ENCODE assay signal across 2 cellular contexts in genomic region chr1:53195211-53195909, GRCh38.
TF ChIP-seq lines count a peak whose summit lies in the region.

No MANE protein-coding gene starts in this region.

TF ChIP-seq in GM23338, 12 proteins besides CTCF, POLR2A, EP300 and RAD21:
- TF ChIP-seq ZNF462 (CRISPR knock-in tag; IDR thresholded peaks at IDR 0.05) (no peak), ZNF114 (CRISPR knock-in tag; IDR thresholded peaks at IDR 0.05) (no peak), NANOG (IDR thresholded peaks at IDR 0.05; ENCODE audit: borderline replicate concordance) (no peak), ZNF331 (CRISPR knock-in tag; IDR thresholded peaks at IDR 0.05; ENCODE audit: low read depth) (no peak), EZH2phosphoT487 (IDR thresholded peaks at IDR 0.05; ENCODE audit: unreplicated experiment) (no peak), CREB1 (CRISPR knock-in tag; IDR thresholded peaks at IDR 0.05; ENCODE audit: low read depth) (no peak), JUNB (IDR thresholded peaks at IDR 0.05; ENCODE audit: unreplicated experiment) (no peak), REST (IDR thresholded peaks at IDR 0.05; ENCODE audit: unreplicated experiment) (no peak), ETS1 (IDR thresholded peaks at IDR 0.05) (no peak), POLR2AphosphoS5 (IDR thresholded peaks at IDR 0.05; ENCODE audit: low read depth) (no peak), EZH2 (IDR thresholded peaks at IDR 0.05; ENCODE audit: low read depth, unreplicated experiment) (no peak), STAT1 (IDR thresholded peaks at IDR 0.05; ENCODE audit: unreplicated experiment) (no peak)

TF ChIP-seq in WTC11, 78 proteins besides CTCF, POLR2A, EP300 and RAD21 (continued from another document):
- no peak for TF ChIP-seq AR (CRISPR knock-in tag; IDR thresholded peaks at IDR 0.05)
- no peak for TF ChIP-seq GTF2I (CRISPR knock-in tag; conservative IDR thresholded peaks at IDR 0.05)
- no peak for TF ChIP-seq USF1 (CRISPR knock-in tag; IDR thresholded peaks at IDR 0.05)
- TF ChIP-seq ESRRA (CRISPR knock-in tag; IDR thresholded peaks at IDR 0.05; ENCODE audit: borderline replicate concordance), result no peak
- no peak for TF ChIP-seq NR2C2 (CRISPR knock-in tag; IDR thresholded peaks at IDR 0.05)
- TF ChIP-seq FOXK1 (CRISPR knock-in tag; IDR thresholded peaks at IDR 0.05), result no peak
